19 cellular contexts compared by ENCODE assay signal in genomic region chr7:7793249-7793648, GRCh38.
"Had no signal": no experiment of that assay in that cellular context is flagged by ENCODE, and none has a peak within 500 bp of the region (broad histone marks: within the 10 kb centered on the region; RNA-seq: fewer than 3 reads in every experiment).

No MANE protein-coding gene starts in this region.

- H3K4me3 ChIP-seq: breast epithelium, coronary artery, lower lobe of right lung, ovary, tibial artery had no signal

- H3K4me1 ChIP-seq: breast epithelium, lower lobe of right lung, tibial artery had no signal

- DNase-seq: activated B cell treated with CpG ODN at 0.5 μM for 24 hours; activated CD4-positive, alpha-beta T cell treated with anti-CD3 and anti-CD28 coated beads, Interleukin-2, amount 10 ng/mL, durations not matched to agents 24 days and 14 days; activated CD8-positive, alpha-beta T cell treated with anti-CD3 and anti-CD28 coated beads, Interleukin-2, amount 10 ng/mL, durations not matched to agents 7 days and 5 days; activated naive CD4-positive, alpha-beta T cell treated with anti-CD3 and anti-CD28 coated beads for 36 hours; activated T-cell treated with anti-CD3 and anti-CD28 coated beads, Interleukin-2, amount 50 U/mL, for 4 hours; anterior cingulate cortex; erythroblast; hypothalamus; islet precursor cell; left colon; lower lobe of right lung; natural killer cell; ovary; stimulated activated naive B cell treated with anti-CD40 and anti-IgM and Interleukin-4, amounts not matched to agents 10 μg/mL and 1 μg/mL and 100 μg/mL, for 72 hours; substantia nigra; tibial artery had no signal

- ATAC-seq: activated CD8-positive, alpha-beta T cell treated with anti-CD3 and anti-CD28 coated beads, Interleukin-2, amount 10 ng/mL, durations not matched to agents 7 days and 5 days; activated T-cell treated with anti-CD3 and anti-CD28 coated beads, Interleukin-2, amount 50 U/mL, for 4 hours; left colon; lower lobe of right lung; natural killer cell; sciatic nerve; stimulated activated naive B cell treated with anti-CD40 and anti-IgM and Interleukin-4, amounts not matched to agents 10 μg/mL and 1 μg/mL and 100 μg/mL, for 72 hours had no signal

- H3K36me3 ChIP-seq: breast epithelium, lower lobe of right lung, ovary had no signal

- H3K27ac ChIP-seq: coronary artery, lower lobe of right lung, ovary, tibial artery had no signal

- H3K27me3 ChIP-seq: breast epithelium, ovary, tibial artery had no signal

- H3K9me3 ChIP-seq: breast epithelium, lower lobe of right lung, ovary, tibial artery had no signal
